8 cellular contexts compared by ENCODE assay signal in genomic region chr1:153532161-153532560, GRCh38. TPM values are rescaled to one million over a fixed set of nuclear protein-coding genes. Genes with fewer than 3 reads are reported as not detected.
A peak's percentile ranks its signal among the peaks of the same experiment; 100 is the strongest.
DNase-seq lines count a peak whose midpoint lies in the region; ATAC-seq, FAIRE-seq and TF ChIP-seq lines count a peak whose summit lies in the region.

No MANE protein-coding gene starts in this region.

- no peaks in the 10 kb centered on the region for H3K9me3 ChIP-seq in HepG2 (ENCODE audit: low read length)
- H3K9me3 ChIP-seq in right lobe of liver: no peaks in the 10 kb centered on the region
- H3K9me3 ChIP-seq in upper lobe of right lung: no peaks in the 10 kb centered on the region

- no peaks in the 10 kb centered on the region for H3K9me3 Mint-ChIP-seq in activated CD8-positive, alpha-beta T cell treated with anti-CD3 and anti-CD28 coated beads for 36 hours

- peak overlapping the region; percentile 96 for H3K27ac Mint-ChIP-seq in activated CD8-positive, alpha-beta T cell treated with anti-CD3 and anti-CD28 coated beads for 36 hours

- H2AFZ ChIP-seq in HepG2 (ENCODE audit: low read length): no peak overlapping the region

- intact Hi-C loops in HepG2 (cut with micrococcal nuclease; ENCODE audit: unreplicated experiment) (no loop called here), right lobe of liver (cut with DNase I) (no loop called here), upper lobe of right lung (cut with DNase I) (loop anchor here (5.0 kb wide), 1 partner anchor 35 kb away; the partner anchor contains the start of gene S100A2)
- intact Hi-C loops in activated CD8-positive, alpha-beta T cell treated with anti-CD3 and anti-CD28 coated beads for 36 hours (cut with micrococcal nuclease): loop anchor here (2.0 kb wide), 1 partner anchor 37 kb away; no protein-coding TSS in a partner anchor

- H3K79me2 ChIP-seq in HepG2 (ENCODE audit: insufficient read depth, low read length): no peaks in the 10 kb centered on the region

- peaks cover 17% of the 10 kb centered on the region for H3K36me3 Mint-ChIP-seq in activated CD8-positive, alpha-beta T cell treated with anti-CD3 and anti-CD28 coated beads for 36 hours (ENCODE audit: low read depth)

- CTCF ChIA-PET in HepG2 (lab: Yijun Ruan, JAX; ENCODE audit: low intra/inter-chr PET ratio, low total read pairs): interaction anchor here (1.3 to 2.8 kb wide), 4 partner anchors 21 to 95 kb away, joined by 5 to 42 read pairs (median 6); partner anchors contain the start of gene S100A13
- CTCF ChIA-PET in activated CD8-positive, alpha-beta T cell treated with anti-CD3 and anti-CD28 coated beads for 36 hours (lab: Charles Lee): interaction anchor here (1.1 to 5.5 kb wide), 24 partner anchors 8 to 436 kb away, joined by 3 to 191 read pairs (median 10); partner anchors contain the start of genes CHTOP, CREB3L4, S100A1 and S100A13

- H3K4me3 ChIP-seq in HepG2 (replicated peaks in 1 of 3; ENCODE audit: insufficient read depth in 1 of 3, low read depth in 2 of 3, low read length in 3 of 3): no peak overlapping the region; a peak in 1 of 6 replicates
- H3K4me3 ChIP-seq in right lobe of liver: no peak overlapping the region
- H3K4me3 ChIP-seq in upper lobe of right lung: no peak overlapping the region

- FAIRE-seq in HepG2 (lab: Jason Lieb, UNC): no peak

- ATAC-seq in HepG2 (no peak), right lobe of liver (no peak), upper lobe of right lung (no peak), HG02759 (IDR thresholded peaks at IDR 0.05; ENCODE audit: unreplicated experiment) (no peak)
- ATAC-seq in activated CD8-positive, alpha-beta T cell treated with anti-CD3 and anti-CD28 coated beads for 36 hours: peak; percentile 66

- no peaks in the 10 kb centered on the region for H3K27me3 Mint-ChIP-seq in activated CD8-positive, alpha-beta T cell treated with anti-CD3 and anti-CD28 coated beads for 36 hours

- H4K20me1 ChIP-seq in HepG2 (ENCODE audit: insufficient read depth, low read length): no peaks in the 10 kb centered on the region

- DNase-seq in HepG2 (ENCODE audit: low spot score) (no peak), right lobe of liver (no peak), kidney tubule cell (ENCODE audit: low spot score) (peak; percentile 46), upper lobe of right lung (peak; percentile 6), KBM-7 (no peak), DMS79 treated with DMSO at 0.1 percent for 48 hours (lab: John Stamatoyannopoulos, UW) (no peak)
- DNase-seq in activated CD8-positive, alpha-beta T cell treated with anti-CD3 and anti-CD28 coated beads for 36 hours: peak; percentile 78

- POLR2A ChIA-PET in HepG2 (lab: Yijun Ruan, JAX): interaction anchor here (1.6 to 6.6 kb wide), 4 partner anchors 12 to 102 kb away, joined by 5 to 49 read pairs (median 18); partner anchors contain the start of genes CHTOP and S100A2
- POLR2A ChIA-PET in activated CD8-positive, alpha-beta T cell treated with anti-CD3 and anti-CD28 coated beads for 36 hours (lab: Charles Lee): interaction anchor here (0.6 to 7.9 kb wide), 13 partner anchors 8 to 137 kb away, joined by 3 to 97 read pairs (median 4); partner anchors contain the start of genes CHTOP, S100A2, S100A3 and S100A4

- no peak overlapping the region for H3K9ac ChIP-seq in HepG2 (ENCODE audit: insufficient read depth, low read depth, low read length)

- in situ Hi-C loops in HepG2 (cut with HindIII; ENCODE audit: extremely low pct_ligation_motif_present, low pct_unique_long_range_greater_than_20kb) (loop anchor here (5.0 kb wide), 1 partner anchor 35 kb away; the partner anchor contains the start of gene S100A2), KBM-7 (cut with MboI; ENCODE audit: low pct_unique_long_range_greater_than_20kb, low sequenced_read_pairs) (loop anchor here (25.0 kb wide), 1 partner anchor 430 kb away; the partner anchor contains the start of genes CREB3L4, CRTC2 and SLC39A1)

- TF ChIP-seq CTCF in HepG2 (CRISPR knock-in tag; IDR thresholded peaks at IDR 0.05) (no peak), right lobe of liver (IDR thresholded peaks at IDR 0.05) (no peak), upper lobe of right lung (IDR thresholded peaks at IDR 0.05) (no peak)
- TF ChIP-seq CTCF in activated CD8-positive, alpha-beta T cell treated with anti-CD3 and anti-CD28 coated beads for 36 hours (IDR thresholded peaks at IDR 0.05): no peak

- no TSS peak for BruUV-seq in HepG2 (replicated peaks; lab: Mats Ljungman, UMichigan)

- H3K27ac ChIP-seq in HepG2 (ENCODE audit: extremely low read length, insufficient read depth, low read length): no peak overlapping the region
- H3K27ac ChIP-seq in right lobe of liver: no peak overlapping the region
- H3K27ac ChIP-seq in upper lobe of right lung: peak overlapping the region; percentile 99

- H3K36me3 ChIP-seq in HepG2 (replicated peaks in 1 of 2; ENCODE audit: control insufficient read depth in 1 of 2, insufficient read depth in 2 of 2, low read length in 2 of 2) (no peaks in the 10 kb centered on the region), right lobe of liver (no peaks in the 10 kb centered on the region), upper lobe of right lung (peaks cover 10% of the 10 kb centered on the region)

- no peak for TF ChIP-seq EP300 in HepG2 (IDR thresholded peaks at IDR 0.05; ENCODE audit: low read depth in 2 of 2, low read length in 2 of 2)
- no peak for TF ChIP-seq EP300 in HepG2 (CRISPR knock-in tag; IDR thresholded peaks at IDR 0.05; ENCODE audit: borderline replicate concordance)

- TF ChIP-seq POLR2A in HepG2 (IDR thresholded peaks at IDR 0.05; ENCODE audit: insufficient read depth in 1 of 2, low read depth in 2 of 2, low read length in 2 of 2) (no peak), right lobe of liver (IDR thresholded peaks at IDR 0.05) (no peak)

- H3K4me1 ChIP-seq in HepG2 (ENCODE audit: insufficient read depth, low read length) (peaks cover 54% of the 10 kb centered on the region), right lobe of liver (no peaks in the 10 kb centered on the region), upper lobe of right lung (peaks cover 40% of the 10 kb centered on the region)

- H3K4me1 Mint-ChIP-seq in activated CD8-positive, alpha-beta T cell treated with anti-CD3 and anti-CD28 coated beads for 36 hours (ENCODE audit: low read depth): peaks cover 57% of the 10 kb centered on the region

- no peaks in the 10 kb centered on the region; a peak in 1 of 5 replicates for H3K27me3 ChIP-seq in HepG2 (ENCODE audit: control insufficient read depth in 1 of 2, insufficient read depth in 2 of 2, low read length in 2 of 2)
- H3K27me3 ChIP-seq in right lobe of liver: peaks cover 0 to 7% of the 10 kb centered on the region in 2 donors
- H3K27me3 ChIP-seq in upper lobe of right lung: no peaks in the 10 kb centered on the region

- peak overlapping the region; percentile 83; the same call in 1 of the 2 replicates for H3K4me2 ChIP-seq in HepG2 (ENCODE audit: low read depth, low read length)

- H3K4me3 Mint-ChIP-seq in activated CD8-positive, alpha-beta T cell treated with anti-CD3 and anti-CD28 coated beads for 36 hours: peak overlapping the region; percentile 95

- TF ChIP-seq RAD21 in HepG2 (CRISPR knock-in tag; IDR thresholded peaks at IDR 0.05): no peak

RNA-seq across cellular contexts. Expression of gene S100A6, which starts 3.6 kb away (rescaled TPM):
- total RNA-seq in HepG2 (2016; rRNA removed; fragmentation: Illumina TruSeq; extraction: Trizol) (85.0 and 87.3 TPM in 2 replicates), right lobe of liver (10 to 100 TPM in 5 of 6 experiments, 1 to 10 TPM in 1; 6.6 to 24.0 (median 12.0) TPM), upper lobe of right lung (1,046 TPM)
- 95.2 and 111 TPM in 2 replicates for total RNA-seq in HepG2 (2016; cell fraction: cytosol; rRNA removed; fragmentation: Illumina TruSeq; extraction: Trizol; ENCODE audit: low read depth)
- 89.3 and 95.9 TPM in 2 replicates for total RNA-seq in HepG2 (2016; cell fraction: insoluble cytoplasmic fraction; rRNA removed; fragmentation: Illumina TruSeq; extraction: Trizol)
- total RNA-seq in HepG2 (2016; cell fraction: membrane; rRNA removed; fragmentation: Illumina TruSeq; extraction: Trizol): 73.2 and 86.0 TPM in 2 replicates
- total RNA-seq in HepG2 (2016; cell fraction: nucleus; rRNA removed; fragmentation: Illumina TruSeq; extraction: Trizol): 41.0 and 44.0 TPM in 2 replicates
- 72.9 and 82.2 TPM in 2 replicates for polyA plus RNA-seq in HepG2 (2011; rRNA removed)
- polyA plus RNA-seq in HepG2 (2011; cell fraction: cytosol; rRNA removed): 27.1 and 54.2 TPM in 2 replicates
- 21.4 and 24.5 TPM in 2 replicates for polyA plus RNA-seq in HepG2 (2011; cell fraction: nucleus; rRNA removed)
- 25.8 and 48.9 TPM in 2 replicates for polyA plus RNA-seq in HepG2 (2012)
- 88.0 and 125 TPM in 2 replicates for polyA plus RNA-seq in HepG2 (2016; cell fraction: cytosol; fragmentation: Illumina TruSeq; extraction: Trizol; ENCODE audit: low read depth)
- 75.5 and 87.1 TPM in 2 replicates for polyA plus RNA-seq in HepG2 (2016; cell fraction: insoluble cytoplasmic fraction; fragmentation: Illumina TruSeq; extraction: Trizol; ENCODE audit: low read depth)
- polyA plus RNA-seq in HepG2 (2016; cell fraction: membrane; fragmentation: Illumina TruSeq; extraction: Trizol; ENCODE audit: low read depth): 64.5 and 81.1 TPM in 2 replicates
- 81.0 and 88.7 TPM in 2 replicates for polyA plus RNA-seq in HepG2 (2016; cell fraction: nucleus; fragmentation: Illumina TruSeq; extraction: Trizol; ENCODE audit: insufficient read depth, low read depth)
- polyA minus RNA-seq in HepG2 (2011; rRNA and poly(A)+ RNA removed; ENCODE audit: low replicate concordance): 67.0 and 985 TPM in 2 replicates
- polyA minus RNA-seq in HepG2 (2011; cell fraction: cytosol; rRNA and poly(A)+ RNA removed): 46.8 and 61.9 TPM in 2 replicates
- polyA minus RNA-seq in HepG2 (2011; cell fraction: nucleus; rRNA and poly(A)+ RNA removed): 10.4 and 13.5 TPM in 2 replicates
- 100 to 1,000 TPM; 200 to 211 TPM for total RNA-seq in activated CD8-positive, alpha-beta T cell treated with anti-CD3 and anti-CD28 coated beads for 36 hours

RNA-seq across cellular contexts. Expression of gene S100A5, which starts 8.6 kb away (rescaled TPM):
- not detected in 2 replicates for total RNA-seq in HepG2 (2016; rRNA removed; fragmentation: Illumina TruSeq; extraction: Trizol)
- not detected in 2 replicates for total RNA-seq in HepG2 (2016; cell fraction: cytosol; rRNA removed; fragmentation: Illumina TruSeq; extraction: Trizol; ENCODE audit: low read depth)
- total RNA-seq in HepG2 (2016; cell fraction: insoluble cytoplasmic fraction; rRNA removed; fragmentation: Illumina TruSeq; extraction: Trizol): not detected in 2 replicates
- total RNA-seq in HepG2 (2016; cell fraction: membrane; rRNA removed; fragmentation: Illumina TruSeq; extraction: Trizol): not detected in 2 replicates
- not detected in 2 replicates for total RNA-seq in HepG2 (2016; cell fraction: nucleus; rRNA removed; fragmentation: Illumina TruSeq; extraction: Trizol)
- polyA plus RNA-seq in HepG2 (2011; rRNA removed): not detected in 2 replicates
- not detected in 2 replicates for polyA plus RNA-seq in HepG2 (2011; cell fraction: cytosol; rRNA removed)
- polyA plus RNA-seq in HepG2 (2011; cell fraction: nucleus; rRNA removed): 0.71 TPM in 1 of 2 replicates, not detected in the other
- not detected in 2 replicates for polyA plus RNA-seq in HepG2 (2012)
- polyA plus RNA-seq in HepG2 (2016; cell fraction: cytosol; fragmentation: Illumina TruSeq; extraction: Trizol; ENCODE audit: low read depth): not detected in 2 replicates
- not detected in 2 replicates for polyA plus RNA-seq in HepG2 (2016; cell fraction: insoluble cytoplasmic fraction; fragmentation: Illumina TruSeq; extraction: Trizol; ENCODE audit: low read depth)
- polyA plus RNA-seq in HepG2 (2016; cell fraction: membrane; fragmentation: Illumina TruSeq; extraction: Trizol; ENCODE audit: low read depth): not detected in 2 replicates
- not detected in 2 replicates for polyA plus RNA-seq in HepG2 (2016; cell fraction: nucleus; fragmentation: Illumina TruSeq; extraction: Trizol; ENCODE audit: insufficient read depth, low read depth)
- not detected in 2 replicates for polyA minus RNA-seq in HepG2 (2011; rRNA and poly(A)+ RNA removed; ENCODE audit: low replicate concordance)
- polyA minus RNA-seq in HepG2 (2011; cell fraction: cytosol; rRNA and poly(A)+ RNA removed): not detected in 2 replicates
- not detected in 2 replicates for polyA minus RNA-seq in HepG2 (2011; cell fraction: nucleus; rRNA and poly(A)+ RNA removed)
- total RNA-seq in right lobe of liver: not detected
- 1 to 10 TPM; 1.1 to 1.2 TPM for total RNA-seq in activated CD8-positive, alpha-beta T cell treated with anti-CD3 and anti-CD28 coated beads for 36 hours
- total RNA-seq in upper lobe of right lung: not detected

RNA-seq across cellular contexts. Expression of gene S100A4, which starts 13.4 kb away (rescaled TPM):
- 20.2 and 24.5 TPM in 2 replicates for total RNA-seq in HepG2 (2016; rRNA removed; fragmentation: Illumina TruSeq; extraction: Trizol)
- total RNA-seq in HepG2 (2016; cell fraction: cytosol; rRNA removed; fragmentation: Illumina TruSeq; extraction: Trizol; ENCODE audit: low read depth): 10.5 and 12.8 TPM in 2 replicates
- 20.9 and 28.0 TPM in 2 replicates for total RNA-seq in HepG2 (2016; cell fraction: insoluble cytoplasmic fraction; rRNA removed; fragmentation: Illumina TruSeq; extraction: Trizol)
- total RNA-seq in HepG2 (2016; cell fraction: membrane; rRNA removed; fragmentation: Illumina TruSeq; extraction: Trizol): 10.0 and 12.0 TPM in 2 replicates
- 9.7 and 12.1 TPM in 2 replicates for total RNA-seq in HepG2 (2016; cell fraction: nucleus; rRNA removed; fragmentation: Illumina TruSeq; extraction: Trizol)
- 9.6 and 12.9 TPM in 2 replicates for polyA plus RNA-seq in HepG2 (2011; rRNA removed)
- polyA plus RNA-seq in HepG2 (2011; cell fraction: cytosol; rRNA removed): 9.3 and 18.7 TPM in 2 replicates
- 3.3 and 3.4 TPM in 2 replicates for polyA plus RNA-seq in HepG2 (2011; cell fraction: nucleus; rRNA removed)
- polyA plus RNA-seq in HepG2 (2012): 6.0 and 7.5 TPM in 2 replicates
- 9.9 and 13.6 TPM in 2 replicates for polyA plus RNA-seq in HepG2 (2016; cell fraction: cytosol; fragmentation: Illumina TruSeq; extraction: Trizol; ENCODE audit: low read depth)
- 25.0 and 26.5 TPM in 2 replicates for polyA plus RNA-seq in HepG2 (2016; cell fraction: insoluble cytoplasmic fraction; fragmentation: Illumina TruSeq; extraction: Trizol; ENCODE audit: low read depth)
- polyA plus RNA-seq in HepG2 (2016; cell fraction: membrane; fragmentation: Illumina TruSeq; extraction: Trizol; ENCODE audit: low read depth): 7.8 and 8.2 TPM in 2 replicates
- 13.5 and 17.9 TPM in 2 replicates for polyA plus RNA-seq in HepG2 (2016; cell fraction: nucleus; fragmentation: Illumina TruSeq; extraction: Trizol; ENCODE audit: insufficient read depth, low read depth)
- 2.2 and 807 TPM in 2 replicates for polyA minus RNA-seq in HepG2 (2011; rRNA and poly(A)+ RNA removed; ENCODE audit: low replicate concordance)
- polyA minus RNA-seq in HepG2 (2011; cell fraction: cytosol; rRNA and poly(A)+ RNA removed): 4.3 and 4.7 TPM in 2 replicates
- polyA minus RNA-seq in HepG2 (2011; cell fraction: nucleus; rRNA and poly(A)+ RNA removed): 3.5 and 4.6 TPM in 2 replicates
- 10 to 100 TPM in 4 of 6 experiments, 1 to 10 TPM in 2; 7.6 to 21.6 (median 14.0) TPM for total RNA-seq in right lobe of liver
- total RNA-seq in activated CD8-positive, alpha-beta T cell treated with anti-CD3 and anti-CD28 coated beads for 36 hours: 100 to 1,000 TPM; 109 to 118 TPM
- total RNA-seq in upper lobe of right lung: 377 TPM

RNA-seq across cellular contexts. Expression of gene S100A3, which starts 16.9 kb away (rescaled TPM):
- total RNA-seq in HepG2 (2016; rRNA removed; fragmentation: Illumina TruSeq; extraction: Trizol): 2.5 and 2.8 TPM in 2 replicates
- 1.4 and 1.9 TPM in 2 replicates for total RNA-seq in HepG2 (2016; cell fraction: cytosol; rRNA removed; fragmentation: Illumina TruSeq; extraction: Trizol; ENCODE audit: low read depth)
- 2.1 and 3.0 TPM in 2 replicates for total RNA-seq in HepG2 (2016; cell fraction: insoluble cytoplasmic fraction; rRNA removed; fragmentation: Illumina TruSeq; extraction: Trizol)
- total RNA-seq in HepG2 (2016; cell fraction: membrane; rRNA removed; fragmentation: Illumina TruSeq; extraction: Trizol): 1.7 and 2.1 TPM in 2 replicates
- total RNA-seq in HepG2 (2016; cell fraction: nucleus; rRNA removed; fragmentation: Illumina TruSeq; extraction: Trizol): 0.63 and 0.65 TPM in 2 replicates
- 3.6 and 4.5 TPM in 2 replicates for polyA plus RNA-seq in HepG2 (2011; rRNA removed)
- 3.2 and 7.2 TPM in 2 replicates for polyA plus RNA-seq in HepG2 (2011; cell fraction: cytosol; rRNA removed)
- polyA plus RNA-seq in HepG2 (2011; cell fraction: nucleus; rRNA removed): 1.4 and 1.7 TPM in 2 replicates
- 0.36 and 0.80 TPM in 2 replicates for polyA plus RNA-seq in HepG2 (2012)
- 1.4 and 2.2 TPM in 2 replicates for polyA plus RNA-seq in HepG2 (2016; cell fraction: cytosol; fragmentation: Illumina TruSeq; extraction: Trizol; ENCODE audit: low read depth)
- 3.6 and 3.7 TPM in 2 replicates for polyA plus RNA-seq in HepG2 (2016; cell fraction: insoluble cytoplasmic fraction; fragmentation: Illumina TruSeq; extraction: Trizol; ENCODE audit: low read depth)
- polyA plus RNA-seq in HepG2 (2016; cell fraction: membrane; fragmentation: Illumina TruSeq; extraction: Trizol; ENCODE audit: low read depth): 1.8 TPM in 2 replicates
- 2.5 and 2.6 TPM in 2 replicates for polyA plus RNA-seq in HepG2 (2016; cell fraction: nucleus; fragmentation: Illumina TruSeq; extraction: Trizol; ENCODE audit: insufficient read depth, low read depth)
- 5.2 and 5.8 TPM in 2 replicates for polyA minus RNA-seq in HepG2 (2011; rRNA and poly(A)+ RNA removed; ENCODE audit: low replicate concordance)
- polyA minus RNA-seq in HepG2 (2011; cell fraction: cytosol; rRNA and poly(A)+ RNA removed): 1.8 TPM in 1 of 2 replicates, not detected in the other
- 0.90 TPM in 1 of 2 replicates, not detected in the other for polyA minus RNA-seq in HepG2 (2011; cell fraction: nucleus; rRNA and poly(A)+ RNA removed)
- total RNA-seq in right lobe of liver: under 1 TPM in 1 of 6 experiments, not detected in 5; 0.29 TPM
- not detected for total RNA-seq in activated CD8-positive, alpha-beta T cell treated with anti-CD3 and anti-CD28 coated beads for 36 hours
- total RNA-seq in upper lobe of right lung: 1.3 TPM

RNA-seq across cellular contexts. Expression of gene S100A2, which starts 33.5 kb away (rescaled TPM):
- 1.2 and 1.4 TPM in 2 replicates for total RNA-seq in HepG2 (2016; rRNA removed; fragmentation: Illumina TruSeq; extraction: Trizol)
- 2.0 and 3.0 TPM in 2 replicates for total RNA-seq in HepG2 (2016; cell fraction: cytosol; rRNA removed; fragmentation: Illumina TruSeq; extraction: Trizol; ENCODE audit: low read depth)
- 1.6 and 2.1 TPM in 2 replicates for total RNA-seq in HepG2 (2016; cell fraction: insoluble cytoplasmic fraction; rRNA removed; fragmentation: Illumina TruSeq; extraction: Trizol)
- 2.0 and 2.6 TPM in 2 replicates for total RNA-seq in HepG2 (2016; cell fraction: membrane; rRNA removed; fragmentation: Illumina TruSeq; extraction: Trizol)
- 0.50 and 1.2 TPM in 2 replicates for total RNA-seq in HepG2 (2016; cell fraction: nucleus; rRNA removed; fragmentation: Illumina TruSeq; extraction: Trizol)
- 1.2 and 1.4 TPM in 2 replicates for polyA plus RNA-seq in HepG2 (2011; rRNA removed)
- polyA plus RNA-seq in HepG2 (2011; cell fraction: cytosol; rRNA removed): 1.2 and 1.7 TPM in 2 replicates
- 0.52 and 0.93 TPM in 2 replicates for polyA plus RNA-seq in HepG2 (2011; cell fraction: nucleus; rRNA removed)
- 0.30 and 1.1 TPM in 2 replicates for polyA plus RNA-seq in HepG2 (2012)
- 1.6 and 1.8 TPM in 2 replicates for polyA plus RNA-seq in HepG2 (2016; cell fraction: cytosol; fragmentation: Illumina TruSeq; extraction: Trizol; ENCODE audit: low read depth)
- polyA plus RNA-seq in HepG2 (2016; cell fraction: insoluble cytoplasmic fraction; fragmentation: Illumina TruSeq; extraction: Trizol; ENCODE audit: low read depth): 1.6 TPM in 2 replicates
- 1.9 and 2.6 TPM in 2 replicates for polyA plus RNA-seq in HepG2 (2016; cell fraction: membrane; fragmentation: Illumina TruSeq; extraction: Trizol; ENCODE audit: low read depth)
- polyA plus RNA-seq in HepG2 (2016; cell fraction: nucleus; fragmentation: Illumina TruSeq; extraction: Trizol; ENCODE audit: insufficient read depth, low read depth): 1.4 and 1.6 TPM in 2 replicates
- polyA minus RNA-seq in HepG2 (2011; rRNA and poly(A)+ RNA removed; ENCODE audit: low replicate concordance): 8.7 TPM in 1 of 2 replicates, not detected in the other
- not detected in 2 replicates for polyA minus RNA-seq in HepG2 (2011; cell fraction: cytosol; rRNA and poly(A)+ RNA removed)
- polyA minus RNA-seq in HepG2 (2011; cell fraction: nucleus; rRNA and poly(A)+ RNA removed): 0.99 TPM in 1 of 2 replicates, not detected in the other
- total RNA-seq in right lobe of liver: not detected
- under 1 TPM in 1 of 2 experiments, not detected in 1; 0.50 TPM for total RNA-seq in activated CD8-positive, alpha-beta T cell treated with anti-CD3 and anti-CD28 coated beads for 36 hours
- 5.6 TPM for total RNA-seq in upper lobe of right lung

Comparison
In these comparisons a context has a peak if more than half of its experiments do, and no peak if none do; other contexts are left out.
1. DNase-seq: peak in activated CD8-positive, alpha-beta T cell treated with anti-CD3 and anti-CD28 coated beads for 36 hours (single experiment), kidney tubule cell (single experiment) and upper lobe of right lung (single experiment); none in HepG2 (single experiment), right lobe of liver (0 of 3), KBM-7 (single experiment) and DMS79 treated with DMSO at 0.1 percent for 48 hours (single experiment).
2. intact Hi-C loops: an anchor here in activated CD8-positive, alpha-beta T cell treated with anti-CD3 and anti-CD28 coated beads for 36 hours (2.0 kb wide) and upper lobe of right lung (5.0 kb wide); none called in HepG2 and right lobe of liver.